9 cellular contexts compared by ENCODE assay signal in genomic region chr2:219279916-219280516, GRCh38. TPM values are rescaled to one million over a fixed set of nuclear protein-coding genes. Genes with fewer than 3 reads are reported as not detected.
DNase-seq lines count a peak whose midpoint lies in the region; ATAC-seq and TF ChIP-seq lines count a peak whose summit lies in the region.
"Had no signal": no experiment of that assay in that cellular context is flagged by ENCODE, and none has a peak within 500 bp of the region (broad histone marks: within the 10 kb centered on the region; RNA-seq: fewer than 3 reads in every experiment).

No MANE protein-coding gene starts in this region.

- peak overlapping the region; percentile 100 for H3K27ac ChIP-seq in RWPE2 (ENCODE audit: poor library complexity, severe bottlenecking)
- H3K27ac ChIP-seq in fibroblast of lung (ENCODE audit: insufficient read depth, low read length), result peak overlapping the region; percentile 91
- peak overlapping the region; percentile 94 to 98 for H3K27ac ChIP-seq in prostate gland

- H4K20me1 ChIP-seq in fibroblast of lung (ENCODE audit: control insufficient read depth, extremely low read depth, insufficient read depth, low read length), result no peaks in the 10 kb centered on the region

- intact Hi-C loops in prostate gland (cut with DNase I), result loop anchor here (2.0 kb wide), 1 partner anchor 15 kb away; no protein-coding TSS in a partner anchor

- DNase-seq in RWPE2 (ENCODE audit: low spot score) (no peak), fibroblast of lung (ENCODE audit: low read depth in 2 of 2) (no peak), prostate gland (ENCODE audit: low spot score) (no peak), NCI-H1105 treated with DMSO at 0.1 percent for 48 hours (lab: John Stamatoyannopoulos, UW) (no peak), G401 (ENCODE audit: low spot score) (no peak)

- no peak for TF ChIP-seq CTCF in RWPE2 (IDR thresholded peaks at IDR 0.05; ENCODE audit: poor library complexity, severe bottlenecking)
- TF ChIP-seq CTCF in fibroblast of lung (conservative IDR thresholded peaks at IDR 0.05 in 1 of 2, IDR thresholded peaks at IDR 0.05 in 1 of 2; ENCODE audit: low read depth in 1 of 2, low read length in 2 of 2), result no peak
- no peak for TF ChIP-seq CTCF in prostate gland (IDR thresholded peaks at IDR 0.05)

- in situ Hi-C loops in G401 (cut with HindIII; ENCODE audit: low sequenced_read_pairs), result no loop called here

- H2AFZ ChIP-seq in fibroblast of lung (ENCODE audit: low read length), result no peak overlapping the region

- peak overlapping the region; percentile 100 for H3K4me2 ChIP-seq in fibroblast of lung (ENCODE audit: extremely low read depth, insufficient read depth, low read length)

- H3K9ac ChIP-seq in fibroblast of lung (ENCODE audit: insufficient read depth, low read length), result peak overlapping the region; percentile 98

- ATAC-seq in RWPE2 (ENCODE audit: low read depth) (no peak), HG03175 (IDR thresholded peaks at IDR 0.05; ENCODE audit: unreplicated experiment) (no peak), GM21723 (IDR thresholded peaks at IDR 0.05; ENCODE audit: unreplicated experiment) (no peak)

- H3K4me3 ChIP-seq in GM08714 (ENCODE audit: low read length) (peak overlapping the region; percentile 77), RWPE2 (ENCODE audit: severe bottlenecking) (peak overlapping the region; percentile 53), fibroblast of lung (replicated peaks in 1 of 4; ENCODE audit: control extremely low read depth in 1 of 4, insufficient read depth in 1 of 4, low read depth in 3 of 4, low read length in 4 of 4) (peak overlapping the region; percentile 41 to 80 (median 73)), prostate gland (peak overlapping the region; percentile 64 to 77)

- H3K9me3 ChIP-seq in RWPE2 (ENCODE audit: severe bottlenecking) (no peaks in the 10 kb centered on the region), fibroblast of lung (ENCODE audit: control insufficient read depth, insufficient read depth, low read depth, low read length) (no peaks in the 10 kb centered on the region), prostate gland (no peaks in the 10 kb centered on the region)

- TF ChIP-seq POLR2A in prostate gland (IDR thresholded peaks at IDR 0.05), result no peak

- H3K27me3 ChIP-seq in RWPE2 (ENCODE audit: insufficient read depth, poor library complexity, severe bottlenecking) (no peaks in the 10 kb centered on the region), fibroblast of lung (ENCODE audit: control insufficient read depth, insufficient read depth, low read length) (no peaks in the 10 kb centered on the region), prostate gland (replicated peaks; ENCODE audit: insufficient read depth) (no peaks in the 10 kb centered on the region)

- H3K4me1 ChIP-seq in RWPE2 (ENCODE audit: insufficient read depth, poor library complexity, severe bottlenecking) (peaks cover 27% of the 10 kb centered on the region), fibroblast of lung (ENCODE audit: control insufficient read depth, extremely low read depth, insufficient read depth, low read length) (peaks cover 17% of the 10 kb centered on the region), prostate gland (replicated peaks) (peaks cover 13% of the 10 kb centered on the region)

- WGBS in prostate gland, result 43% methylated on average over 12 of the region's 12 CpGs

- peaks cover 8% of the 10 kb centered on the region for H3K79me2 ChIP-seq in fibroblast of lung (ENCODE audit: control insufficient read depth, insufficient read depth, low read length)

- H3K36me3 ChIP-seq in RWPE2 (ENCODE audit: low read depth) (peaks cover 30% of the 10 kb centered on the region), fibroblast of lung (ENCODE audit: control insufficient read depth, insufficient read depth, low read length) (peaks cover 25% of the 10 kb centered on the region), prostate gland (peaks cover 0 to 16% of the 10 kb centered on the region in 2 donors)

RNA-seq across cellular contexts. Expression of gene DNAJB2, which starts 0.8 kb away (rescaled TPM):
- 55.2 and 81.3 TPM in 2 replicates for total RNA-seq in fibroblast of lung
- polyA plus RNA-seq in fibroblast of lung, result 24.9 and 29.8 TPM in 2 replicates
- polyA plus RNA-seq in fibroblast of lung (2012), result 41.3 and 41.7 TPM in 2 replicates
- polyA minus RNA-seq in fibroblast of lung (ENCODE audit: low replicate concordance), result 72.4 and 88.4 TPM in 2 replicates
- total RNA-seq in prostate gland, result 100 to 1,000 TPM; 155 to 163 TPM
- 119 and 123 TPM in 2 replicates for total RNA-seq in G401 (2014; rRNA removed; shearing (Covaris generic))

RNA-seq across cellular contexts. Expression of gene TUBA4A, which starts 26.3 kb away (rescaled TPM):
- total RNA-seq in fibroblast of lung (5.6 and 7.7 TPM in 2 replicates), prostate gland (10 to 100 TPM; 43.5 to 51.2 TPM)
- polyA plus RNA-seq in fibroblast of lung, result 14.7 and 34.2 TPM in 2 replicates
- polyA plus RNA-seq in fibroblast of lung (2012), result 9.0 and 21.6 TPM in 2 replicates
- polyA minus RNA-seq in fibroblast of lung (ENCODE audit: low replicate concordance), result 32.2 and 48.9 TPM in 2 replicates
- 0.68 and 5.0 TPM in 2 replicates for total RNA-seq in G401 (2014; rRNA removed; shearing (Covaris generic))

RNA-seq across cellular contexts. Expression of gene TUBA4B, which starts 27.0 kb away (rescaled TPM):
- total RNA-seq in fibroblast of lung (not detected in 2 replicates), prostate gland (not detected)
- polyA plus RNA-seq in fibroblast of lung, result not detected in 2 replicates
- not detected in 2 replicates for polyA plus RNA-seq in fibroblast of lung (2012)
- polyA minus RNA-seq in fibroblast of lung (ENCODE audit: low replicate concordance), result not detected in 2 replicates
- not detected in 2 replicates for total RNA-seq in G401 (2014; rRNA removed; shearing (Covaris generic))
- total RNA-seq: lung microvascular endothelial cell had no signal

RNA-seq across cellular contexts. Expression of gene PTPRN, which starts 29.2 kb away (rescaled TPM):
- total RNA-seq in fibroblast of lung (3.5 and 10.8 TPM in 2 replicates), prostate gland (1 to 10 TPM in 1 of 2 donors, under 1 TPM in 1; 0.09 to 6.6 TPM)
- 0.28 and 0.55 TPM in 2 replicates for polyA plus RNA-seq in fibroblast of lung
- 1.3 and 1.4 TPM in 2 replicates for polyA plus RNA-seq in fibroblast of lung (2012)
- 0.93 and 0.94 TPM in 2 replicates for polyA minus RNA-seq in fibroblast of lung (ENCODE audit: low replicate concordance)
- total RNA-seq in G401 (2014; rRNA removed; shearing (Covaris generic)), result 0.18 and 0.71 TPM in 2 replicates
- total RNA-seq: lung microvascular endothelial cell had no signal

RNA-seq across cellular contexts. Expression of gene STK16, which starts 34.7 kb away (rescaled TPM):
- total RNA-seq in fibroblast of lung, result 26.7 and 30.7 TPM in 2 replicates
- polyA plus RNA-seq in fibroblast of lung, result 35.7 and 42.8 TPM in 2 replicates
- 32.5 and 40.0 TPM in 2 replicates for polyA plus RNA-seq in fibroblast of lung (2012)
- polyA minus RNA-seq in fibroblast of lung (ENCODE audit: low replicate concordance), result 63.1 and 132 TPM in 2 replicates
- total RNA-seq in prostate gland, result 10 to 100 TPM; 20.5 to 26.1 TPM
- total RNA-seq in G401 (2014; rRNA removed; shearing (Covaris generic)), result 26.4 and 38.1 TPM in 2 replicates
